ENCODE assay signal across 9 cellular contexts in genomic region chr11:122743949-122744876, GRCh38.
DNase-seq lines count a peak whose midpoint lies in the region; ATAC-seq, FAIRE-seq and TF ChIP-seq lines count a peak whose summit lies in the region.
"Had no signal": no experiment of that assay in that cellular context is flagged by ENCODE, and none has a peak within 500 bp of the region (broad histone marks: within the 10 kb centered on the region; RNA-seq: fewer than 3 reads in every experiment).

No MANE protein-coding gene starts in this region.

- H3K9me3 ChIP-seq in CD8-positive, alpha-beta T cell (ENCODE audit: low read length): no peaks in the 10 kb centered on the region
- H3K9me3 ChIP-seq in HEK293 (ENCODE audit: control insufficient read depth, insufficient read depth, low read depth, low read length): no peaks in the 10 kb centered on the region
- H3K9me3 ChIP-seq in Peyer's patch: no peaks in the 10 kb centered on the region
- H3K9me3 ChIP-seq in small intestine (ENCODE audit: control insufficient read depth, low read depth): no peaks in the 10 kb centered on the region
- peaks cover 3% of the 10 kb centered on the region for H3K9me3 ChIP-seq in WERI-Rb-1 (ENCODE audit: severe bottlenecking)
- H3K9me3 ChIP-seq: pancreas had no signal

- H3K36me3 ChIP-seq in CD8-positive, alpha-beta T cell (ENCODE audit: insufficient read depth, low read length): no peaks in the 10 kb centered on the region
- H3K36me3 ChIP-seq in HEK293 (ENCODE audit: control insufficient read depth in 2 of 2, insufficient read depth in 1 of 2, low read length in 2 of 2) (no peaks in the 10 kb centered on the region), Peyer's patch (no peaks in the 10 kb centered on the region), small intestine (ENCODE audit: control insufficient read depth in 2 of 2, insufficient read depth in 2 of 2, low read length in 2 of 2) (no peaks in the 10 kb centered on the region), WERI-Rb-1 (no peaks in the 10 kb centered on the region)
- H3K36me3 ChIP-seq: pancreas had no signal

- DNase-seq in CD8-positive, alpha-beta T cell: peak; percentile 19 to 82 (median 65)
- DNase-seq in Peyer's patch (peak in 2 of 3 donors; percentile 90 to 92), small intestine (peak; percentile 60), hippocampal formation (lab: John Stamatoyannopoulos, UW) (no peak), WERI-Rb-1 (no peak), EL (no peak)
- peak; percentile 65 for DNase-seq in activated effector memory CD4-positive, alpha-beta T cell treated with Interleukin-2 at 50 U/mL for 16 hours
- DNase-seq: pancreas had no signal

- FAIRE-seq in small intestine (lab: Jason Lieb, UNC): no peak
- FAIRE-seq: pancreas had no signal

- H3K27me3 ChIP-seq in CD8-positive, alpha-beta T cell (ENCODE audit: insufficient read depth, low read length): no peaks in the 10 kb centered on the region
- H3K27me3 ChIP-seq in Peyer's patch: no peaks in the 10 kb centered on the region
- no peaks in the 10 kb centered on the region for H3K27me3 ChIP-seq in small intestine (ENCODE audit: control insufficient read depth in 2 of 2, insufficient read depth in 2 of 2, low read length in 2 of 2)
- peaks cover 65% of the 10 kb centered on the region for H3K27me3 ChIP-seq in WERI-Rb-1 (ENCODE audit: insufficient read depth, low read depth, severe bottlenecking)
- H3K27me3 ChIP-seq: pancreas had no signal

- peak overlapping the region; percentile 46 for H3K27ac ChIP-seq in CD8-positive, alpha-beta T cell (ENCODE audit: low read depth, low read length)
- H3K27ac ChIP-seq in HEK293 (ENCODE audit: extremely low read depth, low read depth, low read length): no peak overlapping the region
- H3K27ac ChIP-seq in Peyer's patch: peak overlapping the region; percentile 58 to 86 (median 77)
- peak overlapping the region; percentile 22 to 80 for H3K27ac ChIP-seq in small intestine (ENCODE audit: low read depth in 1 of 2, low read length in 1 of 2)
- H3K27ac ChIP-seq in WERI-Rb-1: no peak overlapping the region
- H3K27ac ChIP-seq: pancreas had no signal

- peak overlapping the region; percentile 40 for H3K4me3 ChIP-seq in CD8-positive, alpha-beta T cell (ENCODE audit: low read depth, low read length)
- H3K4me3 ChIP-seq in HEK293 (ENCODE audit: low read depth, low read length) (no peak overlapping the region), Peyer's patch (peak overlapping the region in 1 of 4 donors; percentile 26), small intestine (ENCODE audit: low read depth in 1 of 2, low read length in 2 of 2) (no peak overlapping the region), WERI-Rb-1 (ENCODE audit: low read depth, low read length) (no peak overlapping the region)
- H3K4me3 ChIP-seq: pancreas had no signal

- ATAC-seq in CD8-positive, alpha-beta T cell: peak; percentile 46

- no peak overlapping the region for H3K27ac Mint-ChIP-seq in CD8-positive, alpha-beta T cell

- TF ChIP-seq POLR2A in Peyer's patch (IDR thresholded peaks at IDR 0.05): peak in 1 of 2 donors; percentile 47

- 58 to 69% (median 62%) methylated on average over 11 to 12 of the region's 12 CpGs for WGBS in small intestine, 3 donors

- H3K4me1 ChIP-seq in CD8-positive, alpha-beta T cell (ENCODE audit: insufficient read depth, low read length): peaks cover 74% of the 10 kb centered on the region
- H3K4me1 ChIP-seq in HEK293 (ENCODE audit: control insufficient read depth, insufficient read depth, low read length): no peaks in the 10 kb centered on the region
- peaks cover 0 to 21% (median 13%) of the 10 kb centered on the region in 4 donors for H3K4me1 ChIP-seq in Peyer's patch
- H3K4me1 ChIP-seq in small intestine (ENCODE audit: control insufficient read depth in 2 of 2, insufficient read depth in 1 of 2, low read depth in 1 of 2, low read length in 1 of 2): peaks cover 0 to 7% of the 10 kb centered on the region in 2 donors
- H3K4me1 ChIP-seq: pancreas had no signal

- TF ChIP-seq CTCF in CD8-positive, alpha-beta T cell (IDR thresholded peaks at IDR 0.05): no peak
- TF ChIP-seq CTCF in HEK293 (tag by site-specific recombination; IDR thresholded peaks at IDR 0.05) (no peak), Peyer's patch (IDR thresholded peaks at IDR 0.05) (no peak), WERI-Rb-1 (IDR thresholded peaks at IDR 0.05; ENCODE audit: low read depth, low read length) (no peak)

- no peaks in the 10 kb centered on the region for H3K36me3 Mint-ChIP-seq in CD8-positive, alpha-beta T cell

- intact Hi-C loops in CD8-positive, alpha-beta T cell (cut with DNase I, micrococcal nuclease): loop anchor here (1.0 to 5.0 kb wide), 4 partner anchors 22 to 318 kb away; partner anchors contain the start of gene HSPA8 (in 1 of the 2)

- no peaks in the 10 kb centered on the region for H3K27me3 Mint-ChIP-seq in CD8-positive, alpha-beta T cell (ENCODE audit: low read depth)

- no peaks in the 10 kb centered on the region for H3K9me3 Mint-ChIP-seq in CD8-positive, alpha-beta T cell

- no peak overlapping the region for H3K4me3 Mint-ChIP-seq in CD8-positive, alpha-beta T cell

- POLR2A ChIA-PET in CD8-positive, alpha-beta T cell (lab: Charles Lee): interaction anchor here (0.5 to 5.2 kb wide), 8 partner anchors 10 to 88 kb away, joined by 3 to 33 read pairs (median 4); partner anchors contain the start of gene UBASH3B
- POLR2A ChIA-PET in HEK293 (lab: Yijun Ruan, JAX): no interaction called here

- CTCF ChIA-PET in CD8-positive, alpha-beta T cell (lab: Charles Lee): interaction anchor here (1.4 to 18.4 kb wide), 7 partner anchors 12 to 110 kb away, joined by 3 to 517 read pairs (median 13); partner anchors contain the start of gene UBASH3B
- CTCF ChIA-PET in HEK293 (lab: Yijun Ruan, JAX): interaction anchor here (1.6 kb wide), 1 partner anchor 109 kb away, joined by 9 read pairs; no protein-coding TSS in a partner anchor

- peaks cover 17% of the 10 kb centered on the region for H3K4me1 Mint-ChIP-seq in CD8-positive, alpha-beta T cell (ENCODE audit: low read depth)

TF ChIP-seq in HEK293, 187 proteins besides CTCF, POLR2A, EP300 and RAD21:
- TF ChIP-seq ZFHX2 (tag by site-specific recombination; conservative IDR thresholded peaks at IDR 0.05) (peak; percentile 45), GLI4 (tag by site-specific recombination; IDR thresholded peaks at IDR 0.05) (0 out of 2 replicates have a peak, but pooled peaks have one; percentile 5), ZNF292 (tag by site-specific recombination; IDR thresholded peaks at IDR 0.05; ENCODE audit: borderline replicate concordance, low read depth) (no peak)

Comparison
In these comparisons a context has a peak if more than half of its experiments do, and no peak if none do; other contexts are left out.
1. DNase-seq: peak in CD8-positive, alpha-beta T cell (7 of 7), Peyer's patch (2 of 3), activated effector memory CD4-positive, alpha-beta T cell treated with Interleukin-2 at 50 U/mL for 16 hours (single experiment) and small intestine (single experiment); none in hippocampal formation (0 of 2), WERI-Rb-1 (single experiment) and EL (single experiment).
2. H3K27ac ChIP-seq: peak in CD8-positive, alpha-beta T cell (single experiment), Peyer's patch (4 of 4) and small intestine (2 of 2); none in HEK293 (single experiment) and WERI-Rb-1 (single experiment).